ENCODE assay signal across 29 cellular contexts in genomic region chr11:117356126-117356761, GRCh38. TPM values are rescaled to one million over a fixed set of nuclear protein-coding genes. Genes with fewer than 3 reads are reported as not detected.
A peak's percentile ranks its signal among the peaks of the same experiment; 100 is the strongest.
DNase-seq lines count a peak whose midpoint lies in the region; ATAC-seq and TF ChIP-seq lines count a peak whose summit lies in the region.
"Had no signal": no experiment of that assay in that cellular context is flagged by ENCODE, and none has a peak within 500 bp of the region (broad histone marks: within the 10 kb centered on the region; RNA-seq: fewer than 3 reads in every experiment).

No MANE protein-coding gene starts in this region.

- H3K79me2 ChIP-seq in mesendoderm (ENCODE audit: control insufficient read depth, insufficient read depth, low read length) (no peaks in the 10 kb centered on the region), GM23338 (replicated peaks; ENCODE audit: insufficient read depth) (no peaks in the 10 kb centered on the region)
- H3K79me2 ChIP-seq: parathyroid adenoma had no signal

- no peaks in the 10 kb centered on the region for H3F3A ChIP-seq in GM23338 (replicated peaks; ENCODE audit: low read depth)

- no peak overlapping the region for H3K4me3 ChIP-seq in endodermal cell (ENCODE audit: low read length)
- H3K4me3 ChIP-seq in mesendoderm (ENCODE audit: low read length): no peak overlapping the region
- no peak overlapping the region for H3K4me3 ChIP-seq in GM23338
- H3K4me3 ChIP-seq: gastroesophageal sphincter, MG63 had no signal

- no peaks in the 10 kb centered on the region for H3K4me1 ChIP-seq in endodermal cell (ENCODE audit: control insufficient read depth, insufficient read depth, low read length)
- H3K4me1 ChIP-seq in mesendoderm (ENCODE audit: control insufficient read depth, low read depth, low read length): no peaks in the 10 kb centered on the region
- no peaks in the 10 kb centered on the region for H3K4me1 ChIP-seq in GM23338 (ENCODE audit: insufficient read depth)
- H3K4me1 ChIP-seq: gastroesophageal sphincter, parathyroid adenoma had no signal

- no peaks in the 10 kb centered on the region; the same call in none of the 2 replicates for H4K20me1 ChIP-seq in GM23338 (replicated peaks; ENCODE audit: insufficient read depth)

- H3K36me3 ChIP-seq in endodermal cell (ENCODE audit: control insufficient read depth, insufficient read depth, low read length) (peaks cover 49% of the 10 kb centered on the region), mesendoderm (ENCODE audit: control insufficient read depth, insufficient read depth, low read length) (peaks cover 8% of the 10 kb centered on the region), GM23338 (ENCODE audit: insufficient read depth) (no peaks in the 10 kb centered on the region)

- H3K23ac ChIP-seq in mesendoderm (ENCODE audit: low read length): no peak overlapping the region

- H3K18ac ChIP-seq in mesendoderm (ENCODE audit: low read length): no peak overlapping the region

- intact Hi-C loops in activated CD8-positive, alpha-beta T cell treated with anti-CD3 and anti-CD28 coated beads for 36 hours (cut with micrococcal nuclease): no loop called here

- H3K4me2 ChIP-seq in mesendoderm (ENCODE audit: low read length): no peak overlapping the region
- no peak overlapping the region for H3K4me2 ChIP-seq in GM23338

- no peak for TF ChIP-seq CTCF in activated CD8-positive, alpha-beta T cell treated with anti-CD3 and anti-CD28 coated beads for 36 hours (IDR thresholded peaks at IDR 0.05)
- TF ChIP-seq CTCF in endodermal cell (conservative IDR thresholded peaks at IDR 0.05): peak; percentile 45
- no peak for TF ChIP-seq CTCF in HFFc6 (IDR thresholded peaks at IDR 0.05)
- no peak for TF ChIP-seq CTCF in GM23338 (conservative IDR thresholded peaks at IDR 0.05; ENCODE audit: low read depth in 2 of 2)

- ATAC-seq in activated CD8-positive, alpha-beta T cell treated with anti-CD3 and anti-CD28 coated beads, Interleukin-2, amount 10 ng/mL, durations not matched to agents 7 days and 5 days: peak; percentile 11
- ATAC-seq in activated CD8-positive, alpha-beta T cell treated with anti-CD3 and anti-CD28 coated beads for 36 hours: no peak
- no peak; the same call in 2 of the 3 replicates for ATAC-seq in GM23338
- ATAC-seq: activated CD4-positive, alpha-beta T cell treated with anti-CD3 and anti-CD28 coated beads for 36 hours; gastroesophageal sphincter; right cardiac atrium had no signal

- no peaks in the 10 kb centered on the region for H3K79me1 ChIP-seq in mesendoderm (ENCODE audit: low read length)

- no peak overlapping the region for H4K5ac ChIP-seq in mesendoderm (ENCODE audit: low read length)

- no peak overlapping the region for H3K56ac ChIP-seq in mesendoderm (ENCODE audit: low read length)

- H3K4ac ChIP-seq in mesendoderm (ENCODE audit: low read depth, low read length): no peak overlapping the region

- H3K27me3 Mint-ChIP-seq in activated CD8-positive, alpha-beta T cell treated with anti-CD3 and anti-CD28 coated beads, Interleukin-2, amount 10 ng/mL, durations not matched to agents 7 days and 5 days (ENCODE audit: low read depth): no peaks in the 10 kb centered on the region
- no peaks in the 10 kb centered on the region for H3K27me3 Mint-ChIP-seq in activated CD8-positive, alpha-beta T cell treated with anti-CD3 and anti-CD28 coated beads for 36 hours
- H3K27me3 Mint-ChIP-seq in endodermal cell (ENCODE audit: insufficient read depth): no peaks in the 10 kb centered on the region
- no peaks in the 10 kb centered on the region; the same call in 1 of the 2 replicates for H3K27me3 Mint-ChIP-seq in HFFc6 (ENCODE audit: insufficient read depth)
- H3K27me3 Mint-ChIP-seq in GM23338 (ENCODE audit: insufficient read depth, low read depth, poor library complexity): peaks cover 4% of the 10 kb centered on the region
- H3K27me3 Mint-ChIP-seq: activated CD4-positive, alpha-beta T cell treated with anti-CD3 and anti-CD28 coated beads for 36 hours; CD4-positive, CD25-positive, alpha-beta regulatory T cell had no signal

- H3K4me1 Mint-ChIP-seq in activated CD8-positive, alpha-beta T cell treated with anti-CD3 and anti-CD28 coated beads, Interleukin-2, amount 10 ng/mL, durations not matched to agents 7 days and 5 days (ENCODE audit: low read depth): no peaks in the 10 kb centered on the region
- no peaks in the 10 kb centered on the region for H3K4me1 Mint-ChIP-seq in activated CD8-positive, alpha-beta T cell treated with anti-CD3 and anti-CD28 coated beads for 36 hours (ENCODE audit: low read depth)
- H3K4me1 Mint-ChIP-seq in endodermal cell: no peaks in the 10 kb centered on the region
- no peaks in the 10 kb centered on the region for H3K4me1 Mint-ChIP-seq in HFFc6 (ENCODE audit: low read depth)
- no peaks in the 10 kb centered on the region for H3K4me1 Mint-ChIP-seq in GM23338
- H3K4me1 Mint-ChIP-seq: activated CD4-positive, alpha-beta T cell treated with anti-CD3 and anti-CD28 coated beads for 36 hours; immature natural killer cell; nephron progenitor cell had no signal

- no peak overlapping the region for H2BK120ac ChIP-seq in mesendoderm (ENCODE audit: low read depth, low read length)

- no peak overlapping the region for H3K4me3 Mint-ChIP-seq in activated CD8-positive, alpha-beta T cell treated with anti-CD3 and anti-CD28 coated beads, Interleukin-2, amount 10 ng/mL, durations not matched to agents 7 days and 5 days
- H3K4me3 Mint-ChIP-seq in activated CD8-positive, alpha-beta T cell treated with anti-CD3 and anti-CD28 coated beads for 36 hours: no peak overlapping the region
- no peak overlapping the region for H3K4me3 Mint-ChIP-seq in endodermal cell
- H3K4me3 Mint-ChIP-seq in HFFc6: no peak overlapping the region
- no peak overlapping the region for H3K4me3 Mint-ChIP-seq in GM23338
- H3K4me3 Mint-ChIP-seq: activated CD4-positive, alpha-beta T cell treated with anti-CD3 and anti-CD28 coated beads for 36 hours; CD4-positive, CD25-positive, alpha-beta regulatory T cell; immature natural killer cell; nephron progenitor cell had no signal

- H2BK15ac ChIP-seq in mesendoderm (replicated peaks; ENCODE audit: low read depth): no peak overlapping the region

- no peaks in the 10 kb centered on the region for H3K9me3 Mint-ChIP-seq in activated CD8-positive, alpha-beta T cell treated with anti-CD3 and anti-CD28 coated beads, Interleukin-2, amount 10 ng/mL, durations not matched to agents 7 days and 5 days (ENCODE audit: insufficient read depth)
- no peaks in the 10 kb centered on the region for H3K9me3 Mint-ChIP-seq in activated CD8-positive, alpha-beta T cell treated with anti-CD3 and anti-CD28 coated beads for 36 hours
- H3K9me3 Mint-ChIP-seq in endodermal cell: no peaks in the 10 kb centered on the region
- no peaks in the 10 kb centered on the region for H3K9me3 Mint-ChIP-seq in HFFc6
- H3K9me3 Mint-ChIP-seq in GM23338: no peaks in the 10 kb centered on the region
- H3K9me3 Mint-ChIP-seq: CD4-positive, CD25-positive, alpha-beta regulatory T cell; immature natural killer cell; nephron progenitor cell had no signal

- no peak overlapping the region for H2AFZ ChIP-seq in GM23338
- H2AFZ ChIP-seq: parathyroid adenoma had no signal

- H3K9ac ChIP-seq in endodermal cell (ENCODE audit: extremely low read depth, low read length, poor library complexity, severe bottlenecking): no peak overlapping the region
- no peak overlapping the region for H3K9ac ChIP-seq in mesendoderm (ENCODE audit: low read length)
- H3K9ac ChIP-seq: parathyroid adenoma had no signal

- POLR2A ChIA-PET in activated CD8-positive, alpha-beta T cell treated with anti-CD3 and anti-CD28 coated beads, Interleukin-2, amount 10 ng/mL, durations not matched to agents 7 days and 5 days (lab: Charles Lee): no interaction called here
- POLR2A ChIA-PET in activated CD8-positive, alpha-beta T cell treated with anti-CD3 and anti-CD28 coated beads for 36 hours (lab: Charles Lee): interaction anchor here (1.0 to 1.1 kb wide), 2 partner anchors 10 to 15 kb away, joined by 3 read pairs; no protein-coding TSS in a partner anchor

- CTCF ChIA-PET in activated CD8-positive, alpha-beta T cell treated with anti-CD3 and anti-CD28 coated beads, Interleukin-2, amount 10 ng/mL, durations not matched to agents 7 days and 5 days (lab: Charles Lee): interaction anchor here (0.6 to 1.4 kb wide), 2 partner anchors 265 to 731 kb away, joined by 3 to 4 read pairs; partner anchors contain the start of gene SMIM35
- CTCF ChIA-PET in activated CD8-positive, alpha-beta T cell treated with anti-CD3 and anti-CD28 coated beads for 36 hours (lab: Charles Lee): interaction anchor here (0.9 to 1.4 kb wide), 3 partner anchors 14 to 130 kb away, joined by 3 to 4 read pairs (median 4); partner anchors contain the start of gene PCSK7

- no peaks in the 10 kb centered on the region for H3K9me2 ChIP-seq in GM23338 (ENCODE audit: insufficient read depth)

- no peak overlapping the region for H3K27ac ChIP-seq in endodermal cell (ENCODE audit: low read depth, low read length)
- no peak overlapping the region for H3K27ac ChIP-seq in mesendoderm (ENCODE audit: low read depth, low read length)
- no peak overlapping the region for H3K27ac ChIP-seq in GM23338 (ENCODE audit: low read depth)
- H3K27ac ChIP-seq: gastroesophageal sphincter, parathyroid adenoma had no signal

- no peak for DNase-seq in activated CD8-positive, alpha-beta T cell treated with anti-CD3 and anti-CD28 coated beads, Interleukin-2, amount 10 ng/mL, durations not matched to agents 7 days and 5 days
- DNase-seq in activated CD8-positive, alpha-beta T cell treated with anti-CD3 and anti-CD28 coated beads for 36 hours: no peak
- DNase-seq in endodermal cell (no peak), mesendoderm (peak; percentile 11), HFFc6 (no peak), GM23338 (ENCODE audit: low spot score) (no peak), GDM1 (lab: John Stamatoyannopoulos, UW) (no peak), cerebellum (ENCODE audit: low spot score) (no peak)
- DNase-seq: 8988T; activated CD4-positive, alpha-beta T cell treated with anti-CD3 and anti-CD28 coated beads for 36 hours; activated gamma-delta T cell; activated T-cell treated with anti-CD3 and anti-CD28 coated beads, Interleukin-2, amount 50 U/mL, for 1 hour; central memory CD4-positive, alpha-beta T cell; dermis blood vessel endothelial cell; EL; HCEC 1CT; hippocampal formation; immature natural killer cell; KBM-7; MG63; NCI-H2081 treated with DMSO at 0.1 percent for 48 hours; NCI-H226; NCI-H748 treated with DMSO at 0.1 percent for 48 hours; nephron progenitor cell; right cardiac atrium; stimulated activated CD4-positive, alpha-beta T cell treated with anti-CD3 and anti-CD28 coated beads, Interleukin-4, amount 100 ng/mL, for 1 hour had no signal

- peaks cover 14% of the 10 kb centered on the region for H3K36me3 Mint-ChIP-seq in activated CD8-positive, alpha-beta T cell treated with anti-CD3 and anti-CD28 coated beads, Interleukin-2, amount 10 ng/mL, durations not matched to agents 7 days and 5 days (ENCODE audit: low read depth)
- peaks cover 22% of the 10 kb centered on the region for H3K36me3 Mint-ChIP-seq in activated CD8-positive, alpha-beta T cell treated with anti-CD3 and anti-CD28 coated beads for 36 hours (ENCODE audit: low read depth)
- H3K36me3 Mint-ChIP-seq in endodermal cell (ENCODE audit: low read depth) (peaks cover 45% of the 10 kb centered on the region), HFFc6 (ENCODE audit: low read depth) (peaks cover 37% of the 10 kb centered on the region), GM23338 (ENCODE audit: low read depth) (peaks cover 18% of the 10 kb centered on the region; the same call in 2 of the 3 replicates)

- no peak overlapping the region for H2AK5ac ChIP-seq in mesendoderm (ENCODE audit: low read length)

- H4K8ac ChIP-seq in mesendoderm (ENCODE audit: low read depth, low read length): no peak overlapping the region

- no peaks in the 10 kb centered on the region for H3K9me3 ChIP-seq in endodermal cell (ENCODE audit: control insufficient read depth, low read length)
- H3K9me3 ChIP-seq: gastroesophageal sphincter, MG63 had no signal

- H2BK5ac ChIP-seq in mesendoderm (ENCODE audit: low read length): no peak overlapping the region

- WGBS in endodermal cell (ENCODE audit: insufficient coverage in 1 of 2, insufficient read length in 1 of 2), 2 experiments: 94 to 96% methylated on average over 7 to 9 of the region's 9 CpGs
- no CpG with 5 or more reads among the region's 9 CpGs for WGBS in mesendoderm (ENCODE audit: extremely low coverage, insufficient coverage, low lambda C conversion rate)

- H3K27ac Mint-ChIP-seq in activated CD8-positive, alpha-beta T cell treated with anti-CD3 and anti-CD28 coated beads, Interleukin-2, amount 10 ng/mL, durations not matched to agents 7 days and 5 days: no peak overlapping the region
- H3K27ac Mint-ChIP-seq in activated CD8-positive, alpha-beta T cell treated with anti-CD3 and anti-CD28 coated beads for 36 hours: no peak overlapping the region
- H3K27ac Mint-ChIP-seq in endodermal cell (no peak overlapping the region), HFFc6 (no peak overlapping the region), GM23338 (no peak overlapping the region)
- H3K27ac Mint-ChIP-seq: activated CD4-positive, alpha-beta T cell treated with anti-CD3 and anti-CD28 coated beads for 36 hours; CD4-positive, CD25-positive, alpha-beta regulatory T cell; immature natural killer cell; nephron progenitor cell had no signal

- H3K27me3 ChIP-seq in endodermal cell (ENCODE audit: control insufficient read depth, insufficient read depth, low read length, poor library complexity, severe bottlenecking) (no peaks in the 10 kb centered on the region), mesendoderm (ENCODE audit: insufficient read depth, low read length, poor library complexity) (no peaks in the 10 kb centered on the region), GM23338 (ENCODE audit: insufficient read depth) (no peaks in the 10 kb centered on the region)
- H3K27me3 ChIP-seq: gastroesophageal sphincter, MG63 had no signal

RNA-seq across cellular contexts. Expression of gene CEP164, which starts 28.6 kb away (rescaled TPM):
- 10 to 100 TPM; 31.7 to 32.4 TPM for total RNA-seq in activated CD8-positive, alpha-beta T cell treated with anti-CD3 and anti-CD28 coated beads, Interleukin-2, amount 10 ng/mL, durations not matched to agents 7 days and 5 days
- 10 to 100 TPM; 24.0 to 25.5 TPM for total RNA-seq in activated CD8-positive, alpha-beta T cell treated with anti-CD3 and anti-CD28 coated beads for 36 hours
- total RNA-seq in endodermal cell (10 to 100 TPM; 32.7 to 33.6 TPM), cerebellum (35.1 TPM)
- 26.2 TPM for polyA plus RNA-seq in endodermal cell (2013, experiment 1 of 2)
- polyA plus RNA-seq in endodermal cell (2013, experiment 2 of 2): 26.1 TPM
- polyA plus RNA-seq in mesendoderm (2013, experiment 1 of 2): 17.4 TPM
- polyA plus RNA-seq in mesendoderm (2013, experiment 2 of 2): 16.2 TPM
- 10 to 100 TPM; 29.0 to 35.6 (median 33.0) TPM for total RNA-seq in HFFc6 (2021; fragmentation: NEBNext Ultra II Directional; extraction: Animal tissue kit (Norgen Biotek cat#: 25700))
- total RNA-seq in GM23338 (2014; rRNA removed; shearing (Covaris generic)): 13.9 and 18.0 TPM in 2 replicates
- polyA plus RNA-seq in GM23338 (2016; fragmentation: Nextera tagmentation; extraction: Ambion mirVana): 23.5 and 23.8 TPM in 2 replicates

RNA-seq across cellular contexts. Expression of gene BACE1, which starts 40.2 kb away (rescaled TPM):
- total RNA-seq in activated CD8-positive, alpha-beta T cell treated with anti-CD3 and anti-CD28 coated beads, Interleukin-2, amount 10 ng/mL, durations not matched to agents 7 days and 5 days: 1 to 10 TPM; 1.0 to 1.1 TPM
- 1 to 10 TPM in 1 of 2 experiments, under 1 TPM in 1; 0.97 to 1.5 TPM for total RNA-seq in activated CD8-positive, alpha-beta T cell treated with anti-CD3 and anti-CD28 coated beads for 36 hours
- total RNA-seq in endodermal cell (10 to 100 TPM; 20.8 to 21.7 TPM), cerebellum (26.6 TPM)
- polyA plus RNA-seq in endodermal cell (2013, experiment 1 of 2): 25.3 TPM
- polyA plus RNA-seq in endodermal cell (2013, experiment 2 of 2): 22.1 TPM
- 6.1 TPM for polyA plus RNA-seq in mesendoderm (2013, experiment 1 of 2)
- polyA plus RNA-seq in mesendoderm (2013, experiment 2 of 2): 6.0 TPM
- 10 to 100 TPM; 59.6 to 80.8 (median 70.7) TPM for total RNA-seq in HFFc6 (2021; fragmentation: NEBNext Ultra II Directional; extraction: Animal tissue kit (Norgen Biotek cat#: 25700))
- 7.2 and 9.2 TPM in 2 replicates for total RNA-seq in GM23338 (2014; rRNA removed; shearing (Covaris generic))
- 1.9 and 2.4 TPM in 2 replicates for polyA plus RNA-seq in GM23338 (2016; fragmentation: Nextera tagmentation; extraction: Ambion mirVana)
